In the genomic region with DNA sequence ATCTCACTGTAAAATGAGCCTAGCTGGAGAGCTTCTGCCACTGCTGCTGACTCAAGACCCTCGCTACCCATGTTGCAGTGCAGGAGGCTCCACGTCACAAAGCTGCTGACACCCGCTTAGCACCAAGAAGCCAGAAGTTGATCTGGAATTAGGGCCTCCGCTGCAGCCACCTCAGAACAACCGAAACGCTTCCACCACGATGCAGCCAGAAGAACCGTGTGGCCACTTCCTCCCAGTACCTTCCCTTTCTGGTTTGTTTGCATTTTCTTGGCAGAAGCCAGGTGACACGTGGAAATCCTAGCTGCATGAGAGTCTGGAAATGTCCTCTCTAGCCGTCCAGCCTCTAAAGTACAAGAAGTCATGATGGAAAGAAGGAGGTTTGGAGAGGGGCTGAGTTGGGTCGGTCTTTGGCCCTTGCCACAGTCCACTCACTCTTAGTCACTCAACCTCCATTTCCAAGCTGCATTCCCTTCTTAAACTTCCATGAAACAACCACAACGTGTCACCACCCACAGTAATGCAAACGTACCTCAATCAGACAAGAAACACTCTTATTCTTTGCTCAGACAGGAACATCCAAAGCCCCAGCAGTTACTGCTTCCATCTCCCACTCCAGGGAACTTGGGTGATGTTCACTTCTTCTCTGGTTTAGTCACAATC, we compare ENCODE assay signal across 1 cellular context.
TF ChIP-seq lines count a peak whose summit lies in the region.

No MANE protein-coding gene starts in this region.

TF ChIP-seq in GM23338, 12 proteins besides CTCF, POLR2A, EP300 and RAD21 (continued from another document):
- no peak for TF ChIP-seq ZNF462 (CRISPR knock-in tag; IDR thresholded peaks at IDR 0.05)
